19 cellular contexts compared by ENCODE assay signal in genomic region chr3:50444213-50444612, GRCh38.
"Had no signal": no experiment of that assay in that cellular context is flagged by ENCODE, and none has a peak within 500 bp of the region (broad histone marks: within the 10 kb centered on the region; RNA-seq: fewer than 3 reads in every experiment).

No MANE protein-coding gene starts in this region.

- H3K4me1 ChIP-seq: testis had no signal

- DNase-seq: activated CD4-positive, alpha-beta T cell treated with anti-CD3 and anti-CD28 coated beads, Interleukin-2, amount 10 ng/mL, durations not matched to agents 24 days and 14 days; activated CD4-positive, CD25-positive, alpha-beta regulatory T cell; activated CD8-positive, alpha-beta memory T cell treated with anti-CD3 and anti-CD28 coated beads, Interleukin-2, amount 50 U/mL, for 48 hours; activated gamma-delta T cell treated with Interleukin-2 at 50 U/mL for 16 hours; activated T-cell treated with anti-CD3 and anti-CD28 coated beads, Interleukin-2, amount 50 U/mL, for 72 hours; amygdala; brain microvascular endothelial cell; effector memory CD4-positive, alpha-beta T cell; gastrocnemius medialis; heart right ventricle; left colon; mammary epithelial cell; naive thymus-derived CD4-positive, alpha-beta T cell; stimulated activated CD4-positive, alpha-beta T cell treated with anti-CD3 and anti-CD28 coated beads, Interleukin-12 subunit alpha, Interleukin-12 subunit beta, amount 100 ng/mL, for 4 hours; stimulated activated CD4-positive, alpha-beta T cell treated with anti-CD3 and anti-CD28 coated beads, Interleukin-2, amount 100 ng/mL, for 24 hours; stomach; T-helper 17 cell; testis had no signal

- H3K9me3 ChIP-seq: gastrocnemius medialis, heart right ventricle, neutrophil, stomach, testis had no signal

- H3K36me3 ChIP-seq: brain microvascular endothelial cell, gastrocnemius medialis, heart right ventricle, neutrophil, stomach had no signal

- H3K4me3 ChIP-seq: gastrocnemius medialis, heart right ventricle, stomach, testis had no signal

- H3K27me3 ChIP-seq: brain microvascular endothelial cell, gastrocnemius medialis, heart right ventricle, neutrophil, stomach, testis had no signal

- ATAC-seq: activated T-cell treated with anti-CD3 and anti-CD28 coated beads, Interleukin-2, amount 50 U/mL, for 72 hours; gastrocnemius medialis; heart right ventricle; left colon; naive thymus-derived CD4-positive, alpha-beta T cell; T-helper 17 cell had no signal

- H3K27ac ChIP-seq: brain microvascular endothelial cell, gastrocnemius medialis, heart right ventricle, neutrophil, testis had no signal
